In the genomic region with DNA sequence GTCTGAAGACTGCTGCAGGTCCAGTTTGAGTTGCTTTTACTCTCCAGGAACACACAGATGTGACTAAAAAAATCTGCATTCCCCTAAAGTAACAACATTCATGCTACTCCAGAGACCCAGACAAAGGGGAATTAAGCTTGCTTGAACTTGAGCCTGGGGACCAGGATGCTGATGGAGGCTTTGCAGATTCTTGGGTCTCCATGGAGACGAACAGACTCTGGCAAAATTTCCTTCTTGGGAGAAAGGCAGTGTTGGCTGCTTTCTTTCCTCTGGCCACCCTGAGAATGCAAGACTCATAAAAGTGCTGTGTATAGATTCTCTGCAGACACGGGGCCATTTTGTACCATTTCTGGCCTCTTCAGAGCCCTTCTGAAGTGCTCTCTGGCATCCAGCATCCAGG, we compare ENCODE assay signal across 18 cellular contexts.
A peak's percentile ranks its signal among the peaks of the same experiment; 100 is the strongest.
DNase-seq lines count a peak whose midpoint lies in the region; ATAC-seq and TF ChIP-seq lines count a peak whose summit lies in the region.
"Had no signal": no experiment of that assay in that cellular context is flagged by ENCODE, and none has a peak within 500 bp of the region (broad histone marks: within the 10 kb centered on the region; RNA-seq: fewer than 3 reads in every experiment).

No MANE protein-coding gene starts in this region.

- no peak overlapping the region for H2AFZ ChIP-seq in PC-9

- H3K4me3 Mint-ChIP-seq in osteocyte (ENCODE audit: unreplicated experiment) = no peak overlapping the region
- no peak overlapping the region for H3K4me3 Mint-ChIP-seq in CD4-positive, alpha-beta T cell
- H3K4me3 Mint-ChIP-seq: CD4-positive, CD25-positive, alpha-beta regulatory T cell; H9 had no signal

- intact Hi-C loops in PC-9 (cut with micrococcal nuclease; ENCODE audit: unreplicated experiment) = no loop called here
- intact Hi-C loops in CD4-positive, alpha-beta T cell (cut with DNase I, micrococcal nuclease) = no loop called here

- no peak overlapping the region for H3K27ac ChIP-seq in PC-9
- H3K27ac ChIP-seq in CD4-positive, alpha-beta T cell (ENCODE audit: low read depth, low read length) = no peak overlapping the region
- H3K27ac ChIP-seq: 22Rv1; BLaER1 treated with 17β-estradiol and CSF1 and Interleukin-3, amounts not matched to agents 10 nM and 100 nM had no signal

- H3K4me2 ChIP-seq in PC-9 = no peak overlapping the region
- H3K4me2 ChIP-seq: BLaER1 treated with 17β-estradiol and CSF1 and Interleukin-3, amounts not matched to agents 10 nM and 100 nM had no signal

- no peak overlapping the region for H3K4me3 ChIP-seq in PC-9
- H3K4me3 ChIP-seq: BLaER1 treated with 17β-estradiol and CSF1 and Interleukin-3, amounts not matched to agents 10 nM and 100 nM had no signal

- no peaks in the 10 kb centered on the region for H3K79me2 ChIP-seq in PC-9 (ENCODE audit: low read depth)

- H3K27me3 ChIP-seq in PC-9 (ENCODE audit: insufficient read depth, low read depth) = peaks cover 31% of the 10 kb centered on the region
- no peaks in the 10 kb centered on the region for H3K27me3 ChIP-seq in CD4-positive, alpha-beta T cell (ENCODE audit: control insufficient read depth, insufficient read depth, low read length)
- H3K27me3 ChIP-seq: BLaER1 treated with 17β-estradiol and CSF1 and Interleukin-3, amounts not matched to agents 10 nM and 100 nM had no signal

- CTCF ChIA-PET in PC-9 (lab: Charles Lee) = no interaction called here
- CTCF ChIA-PET in CD4-positive, alpha-beta T cell (lab: Charles Lee) = no interaction called here

- H3K4me1 ChIP-seq in PC-9 (replicated peaks; ENCODE audit: insufficient read depth) = no peaks in the 10 kb centered on the region

- H3K9me2 ChIP-seq in PC-9 (ENCODE audit: insufficient read depth) = no peaks in the 10 kb centered on the region

- TF ChIP-seq CTCF in osteocyte (IDR thresholded peaks at IDR 0.05) (no peak), PC-9 (conservative IDR thresholded peaks at IDR 0.05) (no peak)
- TF ChIP-seq CTCF in CD4-positive, alpha-beta T cell (IDR thresholded peaks at IDR 0.05) = no peak

- no peaks in the 10 kb centered on the region for H3F3A ChIP-seq in PC-9 (ENCODE audit: insufficient read depth, low read depth)

- no peaks in the 10 kb centered on the region for H3K9me3 Mint-ChIP-seq in osteocyte (ENCODE audit: unreplicated experiment)
- H3K9me3 Mint-ChIP-seq in CD4-positive, alpha-beta T cell = no peaks in the 10 kb centered on the region

- H3K36me3 ChIP-seq in PC-9 (ENCODE audit: low read depth) = no peaks in the 10 kb centered on the region

- ATAC-seq in CD4-positive, alpha-beta T cell (ENCODE audit: poor library complexity) = no peak

- DNase-seq in DMS53 (lab: John Stamatoyannopoulos, UW) = peak; percentile 45
- DNase-seq in DMS53 treated with DMSO at 0.1 percent for 48 hours (lab: John Stamatoyannopoulos, UW; ENCODE audit: unreplicated experiment) = no peak
- peak; percentile 50 for DNase-seq in inferior parietal cortex (ENCODE audit: extremely low spot score)
- DNase-seq in osteocyte (ENCODE audit: extremely low spot score, unreplicated experiment) = peak; percentile 34
- no peak for DNase-seq in PC-9
- DNase-seq in CD4-positive, alpha-beta T cell = no peak
- DNase-seq in AG08396 (ENCODE audit: low spot score) = no peak
- DNase-seq: AML-193; Calu3; CD4-positive, CD25-positive, alpha-beta regulatory T cell; DMS 273 treated with DMSO at 0.1 percent for 48 hours; DMS79 treated with DMSO at 0.1 percent for 48 hours; EL; GOT3; H9 had no signal

- no peak overlapping the region for H3K27ac Mint-ChIP-seq in osteocyte (ENCODE audit: unreplicated experiment)
- no peak overlapping the region for H3K27ac Mint-ChIP-seq in CD4-positive, alpha-beta T cell
- H3K27ac Mint-ChIP-seq: CD4-positive, CD25-positive, alpha-beta regulatory T cell; H9; IgD-negative memory B cell had no signal

- no peaks in the 10 kb centered on the region for H3K36me3 Mint-ChIP-seq in osteocyte (ENCODE audit: unreplicated experiment)
- no peaks in the 10 kb centered on the region for H3K36me3 Mint-ChIP-seq in CD4-positive, alpha-beta T cell (ENCODE audit: low read depth)

- H3K27me3 Mint-ChIP-seq in osteocyte (ENCODE audit: unreplicated experiment) = no peaks in the 10 kb centered on the region
- H3K27me3 Mint-ChIP-seq in CD4-positive, alpha-beta T cell = peaks cover 17% of the 10 kb centered on the region
- H3K27me3 Mint-ChIP-seq: CD4-positive, CD25-positive, alpha-beta regulatory T cell had no signal

- POLR2A ChIA-PET in PC-9 (lab: Charles Lee; ENCODE audit: unreplicated experiment) = no interaction called here
- POLR2A ChIA-PET in CD4-positive, alpha-beta T cell (lab: Charles Lee) = no interaction called here

- BruUV-seq in PC-9 (replicated peaks; lab: Mats Ljungman, UMichigan) = no TSS peak

- H4K20me1 ChIP-seq in PC-9 (ENCODE audit: insufficient read depth) = no peaks in the 10 kb centered on the region
- H4K20me1 ChIP-seq: BLaER1 treated with 17β-estradiol and CSF1 and Interleukin-3, amounts not matched to agents 10 nM and 100 nM had no signal

- no peaks in the 10 kb centered on the region for H3K9me3 ChIP-seq in PC-9 (ENCODE audit: insufficient read depth, low read depth)
- no peaks in the 10 kb centered on the region for H3K9me3 ChIP-seq in CD4-positive, alpha-beta T cell (ENCODE audit: control insufficient read depth, low read length)
- H3K9me3 ChIP-seq: BLaER1 treated with 17β-estradiol and CSF1 and Interleukin-3, amounts not matched to agents 10 nM and 100 nM had no signal

- no peaks in the 10 kb centered on the region for H3K4me1 Mint-ChIP-seq in osteocyte (ENCODE audit: unreplicated experiment)
- no peaks in the 10 kb centered on the region for H3K4me1 Mint-ChIP-seq in CD4-positive, alpha-beta T cell (ENCODE audit: low read depth)
- H3K4me1 Mint-ChIP-seq: CD4-positive, CD25-positive, alpha-beta regulatory T cell; H9; IgD-negative memory B cell had no signal

Comparison
In these comparisons a context has a peak if more than half of its experiments do, and no peak if none do; other contexts are left out.
1. DNase-seq: peak in DMS53 (single experiment), inferior parietal cortex (single experiment) and osteocyte (single experiment); none in DMS53 treated with DMSO at 0.1 percent for 48 hours (single experiment), PC-9 (0 of 2), CD4-positive, alpha-beta T cell (0 of 10) and AG08396 (single experiment).